16 cellular contexts compared by ENCODE assay signal in the genomic region with DNA sequence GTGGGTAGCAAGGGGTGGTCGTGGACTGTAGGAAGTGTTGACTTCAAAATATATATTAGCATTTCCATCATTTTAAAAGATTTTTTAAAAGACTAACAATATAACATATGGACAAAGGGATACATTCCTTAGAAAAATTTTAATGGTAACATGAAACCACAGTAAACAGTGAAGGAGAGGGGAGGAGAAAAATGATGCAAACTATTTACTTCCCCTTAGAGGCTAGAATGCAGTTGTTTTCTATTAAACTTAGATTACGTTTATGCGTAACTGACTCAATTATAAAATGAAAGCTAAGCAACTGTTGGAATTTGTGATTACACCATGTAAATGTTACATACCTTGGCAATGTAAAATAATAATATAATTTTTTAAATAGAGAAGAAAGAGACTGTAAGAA. TPM values are rescaled to one million over a fixed set of nuclear protein-coding genes. Genes with fewer than 3 reads are reported as not detected.
"Had no signal": no experiment of that assay in that cellular context is flagged by ENCODE, and none has a peak within 500 bp of the region (broad histone marks: within the 10 kb centered on the region; RNA-seq: fewer than 3 reads in every experiment).

No MANE protein-coding gene starts in this region.

- H3K27ac ChIP-seq: brain microvascular endothelial cell, colonic mucosa, lower lobe of right lung, suprapubic skin, upper lobe of left lung had no signal

- H3K9me3 ChIP-seq: colonic mucosa, lower lobe of right lung, suprapubic skin, upper lobe of left lung had no signal

- H3K27me3 ChIP-seq: brain microvascular endothelial cell, colonic mucosa, suprapubic skin, upper lobe of left lung had no signal

- H3K4me3 ChIP-seq: colonic mucosa, lower lobe of right lung, suprapubic skin, upper lobe of left lung had no signal

- DNase-seq: activated CD4-positive, alpha-beta memory T cell treated with anti-CD3 and anti-CD28 coated beads for 36 hours; activated naive CD4-positive, alpha-beta T cell; activated naive CD8-positive, alpha-beta T cell treated with anti-CD3 and anti-CD28 coated beads, Interleukin-2, amount 10 ng/mL, durations not matched to agents 7 days and 5 days; activated T-cell treated with anti-CD3 and anti-CD28 coated beads for 4 hours; anterior cingulate cortex; brain microvascular endothelial cell; central memory CD4-positive, alpha-beta T cell; colonic mucosa; erythroblast; lower lobe of right lung; posterior cingulate gyrus; retina; stimulated activated CD4-positive, alpha-beta T cell treated with anti-CD3 and anti-CD28 coated beads, Interleukin-12 subunit alpha, Interleukin-12 subunit beta, amount 100 ng/mL, for 4 hours; stimulated activated CD4-positive, alpha-beta T cell treated with anti-CD3 and anti-CD28 coated beads, Interleukin-1b, Interleukin-23, amount 100 ng/mL, for 48 hours; upper lobe of left lung had no signal

- H3K4me1 ChIP-seq: colonic mucosa, lower lobe of right lung, upper lobe of left lung had no signal

- ATAC-seq: lower lobe of right lung had no signal

- H3K36me3 ChIP-seq: colonic mucosa, lower lobe of right lung, suprapubic skin, upper lobe of left lung had no signal

RNA-seq across cellular contexts. Expression of gene CALD1, which starts 41.3 kb away (rescaled TPM):
- total RNA-seq: activated naive CD8-positive, alpha-beta T cell treated with anti-CD3 and anti-CD28 coated beads, Interleukin-2, amount 10 ng/mL, durations not matched to agents 7 days and 5 days had no signal
